Comparison of ENCODE assay signal across 14 cellular contexts in the genomic region with DNA sequence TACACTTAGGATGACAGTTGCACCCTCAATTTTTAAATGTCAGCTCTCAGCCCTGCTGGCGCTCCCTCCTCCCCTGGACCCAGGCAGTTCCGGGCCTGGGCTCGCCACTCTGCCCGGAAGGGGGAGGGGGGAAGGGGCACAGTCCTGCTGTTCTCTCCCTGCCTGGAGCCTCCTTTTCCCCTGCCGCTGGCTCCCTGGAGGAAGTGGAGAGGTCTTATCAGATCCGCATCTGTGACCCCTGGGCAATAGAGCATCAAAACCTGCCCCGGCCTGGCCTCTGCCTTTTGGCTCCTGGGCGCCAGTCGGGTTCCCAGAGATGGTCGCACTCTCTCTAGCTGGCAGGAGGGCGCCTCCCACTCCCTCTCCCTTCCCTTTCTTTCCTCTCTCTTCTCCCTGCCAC.
"Had no signal": no experiment of that assay in that cellular context is flagged by ENCODE, and none has a peak within 500 bp of the region (broad histone marks: within the 10 kb centered on the region; RNA-seq: fewer than 3 reads in every experiment).

No MANE protein-coding gene starts in this region.

- H3K36me3 ChIP-seq: esophagus muscularis mucosa, left ventricle myocardium inferior, ovary, thyroid gland, vagina had no signal

- DNase-seq: activated T-cell treated with anti-CD3 and anti-CD28 coated beads, Interleukin-2, amount 50 U/mL, for 24 hours; amniotic stem cell; left ventricle myocardium inferior; ovary; stimulated activated CD4-positive, alpha-beta T cell treated with anti-CD3 and anti-CD28 coated beads, Interleukin-12 subunit alpha, Interleukin-12 subunit beta, amount 100 ng/mL, for 4 hours; T-cell; T1000; thyroid gland had no signal

- H3K4me1 ChIP-seq: left ventricle myocardium inferior, thyroid gland, vagina had no signal

- H3K27ac ChIP-seq: esophagus muscularis mucosa, left ventricle myocardium inferior, ovary, thyroid gland, vagina, VCaP had no signal

- H3K27ac Mint-ChIP-seq: activated CD4-positive, alpha-beta memory T cell treated with anti-CD3 and anti-CD28 coated beads for 36 hours; activated naive CD4-positive, alpha-beta T cell treated with anti-CD3 and anti-CD28 coated beads, Interleukin-2, amount 50 U/mL, for 24 hours; activated T-cell treated with anti-CD3 and anti-CD28 coated beads, Interleukin-2, amount 50 U/mL, for 24 hours; T-cell had no signal

- H3K36me3 Mint-ChIP-seq: activated CD4-positive, alpha-beta memory T cell treated with anti-CD3 and anti-CD28 coated beads for 36 hours; activated naive CD4-positive, alpha-beta T cell treated with anti-CD3 and anti-CD28 coated beads, Interleukin-2, amount 50 U/mL, for 24 hours; T-cell had no signal

- ATAC-seq: T-cell had no signal

- H3K9me3 Mint-ChIP-seq: activated CD4-positive, alpha-beta memory T cell treated with anti-CD3 and anti-CD28 coated beads for 36 hours; activated naive CD4-positive, alpha-beta T cell treated with anti-CD3 and anti-CD28 coated beads, Interleukin-2, amount 50 U/mL, for 24 hours; activated T-cell treated with anti-CD3 and anti-CD28 coated beads, Interleukin-2, amount 50 U/mL, for 24 hours; neural crest cell; T-cell had no signal

- H3K4me3 ChIP-seq: esophagus muscularis mucosa, left ventricle myocardium inferior, ovary, thyroid gland, vagina had no signal

- H3K27me3 ChIP-seq: ovary, thyroid gland, vagina had no signal

- H3K4me3 Mint-ChIP-seq: activated CD4-positive, alpha-beta memory T cell treated with anti-CD3 and anti-CD28 coated beads for 36 hours; activated naive CD4-positive, alpha-beta T cell treated with anti-CD3 and anti-CD28 coated beads, Interleukin-2, amount 50 U/mL, for 24 hours; activated T-cell treated with anti-CD3 and anti-CD28 coated beads, Interleukin-2, amount 50 U/mL, for 24 hours; neural crest cell; T-cell had no signal

- H3K9me3 ChIP-seq: esophagus muscularis mucosa, left ventricle myocardium inferior, ovary, thyroid gland, vagina had no signal
